12 cellular contexts compared by ENCODE assay signal in genomic region chr12:75815756-75816155, GRCh38.
DNase-seq lines count a peak whose midpoint lies in the region; ATAC-seq and TF ChIP-seq lines count a peak whose summit lies in the region.
"Had no signal": no experiment of that assay in that cellular context is flagged by ENCODE, and none has a peak within 500 bp of the region (broad histone marks: within the 10 kb centered on the region; RNA-seq: fewer than 3 reads in every experiment).

No MANE protein-coding gene starts in this region.

- TF ChIP-seq POLR2A in uterus (IDR thresholded peaks at IDR 0.05): no peak

- H3K4me2 ChIP-seq in Loucy (ENCODE audit: low read depth, low read length, poor library complexity, severe bottlenecking): peak overlapping the region; percentile 84

- H4K20me1 ChIP-seq in Loucy (ENCODE audit: insufficient read depth, low read length, poor library complexity, severe bottlenecking): no peaks in the 10 kb centered on the region

- peaks cover 25% of the 10 kb centered on the region for H3K4me1 ChIP-seq in Loucy (ENCODE audit: insufficient read depth, low read length, poor library complexity, severe bottlenecking)
- peaks cover 19% of the 10 kb centered on the region for H3K4me1 ChIP-seq in muscle layer of colon (ENCODE audit: insufficient read depth, low read length)
- no peaks in the 10 kb centered on the region for H3K4me1 ChIP-seq in uterus

- TF ChIP-seq CTCF in Loucy (conservative IDR thresholded peaks at IDR 0.05; ENCODE audit: low read length): no peak
- no peak for TF ChIP-seq CTCF in uterus (IDR thresholded peaks at IDR 0.05)

- H3K9ac ChIP-seq in Loucy (ENCODE audit: low read depth, low read length, poor library complexity, severe bottlenecking): no peak overlapping the region
- H3K9ac ChIP-seq in muscle layer of colon (ENCODE audit: low read length): no peak overlapping the region

- peak overlapping the region; percentile 54 for H3K4me3 ChIP-seq in Loucy (ENCODE audit: low read length, poor library complexity, severe bottlenecking)
- H3K4me3 ChIP-seq in muscle layer of colon (ENCODE audit: low read depth in 1 of 2, low read length in 2 of 2): no peak overlapping the region
- H3K4me3 ChIP-seq in uterus: no peak overlapping the region
- H3K4me3 ChIP-seq: cardiac muscle cell had no signal

- DNase-seq in caudate nucleus (lab: John Stamatoyannopoulos, UW) (no peak), uterus (no peak), hypothalamus (lab: John Stamatoyannopoulos, UW) (no peak)
- DNase-seq in activated T-cell treated with anti-CD3 and anti-CD28 coated beads, Interleukin-2, amount 50 U/mL, for 1 hour: no peak
- DNase-seq: activated CD4-positive, alpha-beta T cell treated with anti-CD3 and anti-CD28 coated beads, Interleukin-2, amount 50 U/mL, for 48 hours; NCI-H1105; stimulated activated naive CD8-positive, alpha-beta T cell treated with anti-CD3 and anti-CD28 coated beads, Interleukin-15, amount 100 ng/mL, for 72 hours had no signal

- intact Hi-C loops in uterus (cut with DNase I; ENCODE audit: low total_unique reads): no loop called here

- H3K9me2 ChIP-seq in Loucy (replicated peaks; ENCODE audit: low read depth, low read length): no peaks in the 10 kb centered on the region

- no peak for ATAC-seq in GM19328 (IDR thresholded peaks at IDR 0.05; ENCODE audit: unreplicated experiment)
- ATAC-seq: HepG2; stimulated activated naive CD8-positive, alpha-beta T cell treated with anti-CD3 and anti-CD28 coated beads, Interleukin-15, amount 100 ng/mL, for 72 hours had no signal

- peaks cover 9% of the 10 kb centered on the region for H3K27me3 ChIP-seq in Loucy (ENCODE audit: insufficient read depth, low read length, poor library complexity, severe bottlenecking)
- no peaks in the 10 kb centered on the region for H3K27me3 ChIP-seq in muscle layer of colon (ENCODE audit: control insufficient read depth in 1 of 2, insufficient read depth in 2 of 2, low read length in 2 of 2)
- no peaks in the 10 kb centered on the region for H3K27me3 ChIP-seq in uterus
- H3K27me3 ChIP-seq: cardiac muscle cell had no signal

- H3F3A ChIP-seq in Loucy (ENCODE audit: low read depth): no peaks in the 10 kb centered on the region

- H2AFZ ChIP-seq in Loucy (ENCODE audit: low read length): no peak overlapping the region

- peak overlapping the region; percentile 81 for H3K27ac ChIP-seq in caudate nucleus (ENCODE audit: low read depth, low read length)
- H3K27ac ChIP-seq in muscle layer of colon (ENCODE audit: low read depth, low read length): peak overlapping the region; percentile 70
- H3K27ac ChIP-seq in uterus: peak overlapping the region; percentile 57 to 71
- H3K27ac ChIP-seq: cardiac muscle cell had no signal

- no peaks in the 10 kb centered on the region for H3K9me3 ChIP-seq in Loucy (ENCODE audit: insufficient read depth, low read depth, low read length)
- no peaks in the 10 kb centered on the region for H3K9me3 ChIP-seq in muscle layer of colon (ENCODE audit: low read length)
- H3K9me3 ChIP-seq in uterus: no peaks in the 10 kb centered on the region

- no peaks in the 10 kb centered on the region for H3K79me2 ChIP-seq in Loucy (ENCODE audit: insufficient read depth, low read length)

- H3K36me3 ChIP-seq in Loucy (ENCODE audit: insufficient read depth, low read length): no peaks in the 10 kb centered on the region
- H3K36me3 ChIP-seq in muscle layer of colon (ENCODE audit: insufficient read depth, low read length): no peaks in the 10 kb centered on the region
- no peaks in the 10 kb centered on the region for H3K36me3 ChIP-seq in uterus
- H3K36me3 ChIP-seq: cardiac muscle cell had no signal
